In genomic region chr20:58556961-58557360, GRCh38 we compare ENCODE assay signal across 20 cellular contexts. TPM values are rescaled to one million over a fixed set of nuclear protein-coding genes. Genes with fewer than 3 reads are reported as not detected.
"Had no signal": no experiment of that assay in that cellular context is flagged by ENCODE, and none has a peak within 500 bp of the region (broad histone marks: within the 10 kb centered on the region; RNA-seq: fewer than 3 reads in every experiment).

No MANE protein-coding gene starts in this region.

- H3K4me1 ChIP-seq: psoas muscle, transverse colon had no signal

- H3K9me3 ChIP-seq: heart left ventricle, mucosa of descending colon, neutrophil, psoas muscle, stomach, thoracic aorta, transverse colon had no signal

- H3K4me3 ChIP-seq: coronary artery, heart left ventricle, mucosa of descending colon, psoas muscle, skin epidermis, stomach, thoracic aorta, transverse colon had no signal

- H3K27me3 ChIP-seq: transverse colon had no signal

- ATAC-seq: heart left ventricle, mucosa of descending colon, psoas muscle, sciatic nerve had no signal

- FAIRE-seq: frontal cortex had no signal

- DNase-seq: effector CD4-positive, alpha-beta T cell; heart left ventricle; hippocampal formation; kidney glomerular epithelial cell; mucosa of descending colon; psoas muscle; retina; stimulated activated CD4-positive, alpha-beta T cell treated with anti-CD3 and anti-CD28 coated beads, Interleukin-2, amount 100 ng/mL, for 24 hours; stimulated activated naive CD4-positive, alpha-beta T cell; stomach; substantia nigra; transverse colon had no signal

- H3K27ac ChIP-seq: coronary artery, heart left ventricle, neutrophil, psoas muscle, stomach, thoracic aorta, transverse colon had no signal

- H3K36me3 ChIP-seq: heart left ventricle, neutrophil, stomach, thoracic aorta, transverse colon had no signal

RNA-seq across cellular contexts. Expression of gene APCDD1L, which starts 41.8 kb away (rescaled TPM):
- total RNA-seq: dermis microvascular lymphatic vessel endothelial cell, frontal cortex had no signal
- polyA plus RNA-seq: neural cell had no signal
